ENCODE assay signal across 11 cellular contexts in the genomic region with DNA sequence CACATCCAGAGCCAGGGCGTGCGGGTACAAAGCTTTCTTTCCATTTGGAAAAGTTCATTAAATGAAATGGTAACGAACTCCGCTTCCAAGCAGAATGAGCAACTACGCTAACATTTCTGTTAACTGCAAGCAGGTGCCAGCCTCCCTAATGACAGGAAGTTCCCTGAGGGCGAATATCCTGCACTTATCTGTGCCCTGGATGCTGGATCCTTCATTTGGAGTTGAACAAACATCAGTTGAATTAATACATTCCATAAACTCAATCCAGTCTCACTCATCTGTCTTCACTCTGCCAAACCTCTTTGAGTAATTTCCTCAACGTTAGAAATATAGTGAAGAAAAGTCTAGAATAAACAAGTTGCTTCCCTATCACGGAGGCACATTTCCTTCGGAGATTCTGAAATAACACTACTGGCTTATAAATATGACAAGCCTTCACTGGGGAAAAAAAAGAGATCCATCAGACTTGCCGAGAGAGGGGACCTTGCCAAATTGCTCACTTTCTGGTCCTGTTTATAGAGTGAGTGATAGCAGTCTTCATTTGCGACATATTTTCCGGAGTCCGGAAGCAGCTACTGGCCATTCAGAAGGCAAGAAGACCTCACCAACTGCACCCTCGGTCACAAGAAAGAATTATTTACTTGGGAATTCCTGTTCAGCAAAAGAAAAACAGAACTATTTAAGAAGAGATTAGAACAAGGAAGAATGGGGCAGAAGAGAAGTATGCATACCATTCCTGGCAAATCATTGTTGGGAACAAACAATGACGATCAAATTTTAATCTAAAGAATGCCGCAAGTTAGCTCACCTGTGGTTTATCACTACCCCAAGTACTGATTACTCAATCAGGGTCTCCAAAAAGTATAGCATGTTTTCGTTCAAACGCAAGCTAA.
A peak's percentile ranks its signal among the peaks of the same experiment; 100 is the strongest.
DNase-seq lines count a peak whose midpoint lies in the region; ATAC-seq and TF ChIP-seq lines count a peak whose summit lies in the region.
"Had no signal": no experiment of that assay in that cellular context is flagged by ENCODE, and none has a peak within 500 bp of the region (broad histone marks: within the 10 kb centered on the region; RNA-seq: fewer than 3 reads in every experiment).

No MANE protein-coding gene starts in this region.

- no peak overlapping the region for H3K4me3 ChIP-seq in HUES64 (ENCODE audit: low read length)
- H3K4me3 ChIP-seq in adrenal gland: peak overlapping the region in 1 of 4 donors; percentile 21
- peak overlapping the region; percentile 17 for H3K4me3 ChIP-seq in left ventricle myocardium inferior
- H3K4me3 ChIP-seq in MM.1S (ENCODE audit: low read length): no peak overlapping the region

- no peaks in the 10 kb centered on the region for H3K9me3 Mint-ChIP-seq in stimulated activated effector memory CD8-positive, alpha-beta T cell treated with anti-CD3 and anti-CD28 coated beads, Interleukin-12 subunit alpha, Interleukin-12 subunit beta, amount 100 ng/mL, for 72 hours
- H3K9me3 Mint-ChIP-seq: stimulated activated naive CD8-positive, alpha-beta T cell treated with anti-CD3 and anti-CD28 coated beads, Interleukin-15, amount 100 ng/mL, for 72 hours had no signal

- TF ChIP-seq POLR2A in adrenal gland (IDR thresholded peaks at IDR 0.05): no peak

- H3K27ac Mint-ChIP-seq in stimulated activated effector memory CD8-positive, alpha-beta T cell treated with anti-CD3 and anti-CD28 coated beads, Interleukin-12 subunit alpha, Interleukin-12 subunit beta, amount 100 ng/mL, for 72 hours: peak overlapping the region; percentile 43
- H3K27ac Mint-ChIP-seq: stimulated activated naive CD8-positive, alpha-beta T cell treated with anti-CD3 and anti-CD28 coated beads, Interleukin-15, amount 100 ng/mL, for 72 hours had no signal

- DNase-seq in adrenal gland (peak in 6 of 7 donors; percentile 39 to 76 (median 56)), left ventricle myocardium inferior (no peak), NCI-H524 treated with DMSO at 0.1 percent for 48 hours (lab: John Stamatoyannopoulos, UW) (no peak), NCI-H1694 (lab: John Stamatoyannopoulos, UW) (no peak), MM.1S (no peak)
- no peak for DNase-seq in stimulated activated effector memory CD8-positive, alpha-beta T cell treated with anti-CD3 and anti-CD28 coated beads, Interleukin-12 subunit alpha, Interleukin-12 subunit beta, amount 100 ng/mL, for 72 hours (ENCODE audit: low spot score in 2 of 2)
- DNase-seq: NCI-H1048; stimulated activated naive CD8-positive, alpha-beta T cell treated with anti-CD3 and anti-CD28 coated beads, Interleukin-15, amount 100 ng/mL, for 72 hours had no signal

- H3K4me3 Mint-ChIP-seq in stimulated activated effector memory CD8-positive, alpha-beta T cell treated with anti-CD3 and anti-CD28 coated beads, Interleukin-12 subunit alpha, Interleukin-12 subunit beta, amount 100 ng/mL, for 72 hours: no peak overlapping the region
- H3K4me3 Mint-ChIP-seq: stimulated activated naive CD8-positive, alpha-beta T cell treated with anti-CD3 and anti-CD28 coated beads, Interleukin-15, amount 100 ng/mL, for 72 hours had no signal

- H3K4me1 ChIP-seq in HUES64 (ENCODE audit: insufficient read depth, low read length) (peaks cover 25% of the 10 kb centered on the region), adrenal gland (replicated peaks in 1 of 2) (peaks cover 11 to 29% of the 10 kb centered on the region in 2 donors), left ventricle myocardium inferior (peaks cover 14% of the 10 kb centered on the region), MM.1S (ENCODE audit: low read length) (no peaks in the 10 kb centered on the region)
- H3K4me1 ChIP-seq: parathyroid adenoma had no signal

- H3K27ac ChIP-seq in HUES64 (ENCODE audit: low read depth, low read length) (peak overlapping the region; percentile 38; the same call in 1 of the 2 replicates), adrenal gland (peak overlapping the region in 3 of 5 donors; percentile 29 to 56 (median 52)), left ventricle myocardium inferior (replicated peaks) (peak overlapping the region; percentile 52), MM.1S (ENCODE audit: low read length) (no peak overlapping the region)
- H3K27ac ChIP-seq: parathyroid adenoma had no signal

- intact Hi-C loops in adrenal gland (cut with DNase I): no loop called here
- intact Hi-C loops in left ventricle myocardium inferior (cut with micrococcal nuclease): no loop called here

- no peaks in the 10 kb centered on the region for H3K27me3 ChIP-seq in HUES64 (ENCODE audit: insufficient read depth, low read length)
- no peaks in the 10 kb centered on the region for H3K27me3 ChIP-seq in adrenal gland
- no peaks in the 10 kb centered on the region for H3K27me3 ChIP-seq in left ventricle myocardium inferior (ENCODE audit: low read depth)
- H3K27me3 ChIP-seq in MM.1S (replicated peaks; ENCODE audit: insufficient read depth, low read length): no peaks in the 10 kb centered on the region

- H2AFZ ChIP-seq in MM.1S (ENCODE audit: low read length): no peak overlapping the region
- H2AFZ ChIP-seq: parathyroid adenoma had no signal

- WGBS in HUES64: 85% methylated on average over 18 of the region's 18 CpGs
- 47 to 50% (median 48%) methylated on average over 18 of the region's 18 CpGs for WGBS in adrenal gland, 4 donors

- H3F3A ChIP-seq in MM.1S (ENCODE audit: insufficient read depth, low read length): no peaks in the 10 kb centered on the region

- H3K36me3 ChIP-seq in HUES64 (ENCODE audit: insufficient read depth, low read length) (no peaks in the 10 kb centered on the region), adrenal gland (replicated peaks in 1 of 2) (no peaks in the 10 kb centered on the region), left ventricle myocardium inferior (no peaks in the 10 kb centered on the region), MM.1S (replicated peaks; ENCODE audit: insufficient read depth, low read length) (peaks cover 11% of the 10 kb centered on the region; the same call in 1 of the 2 replicates)

- H3K9me2 ChIP-seq in MM.1S (replicated peaks; ENCODE audit: insufficient read depth, low read length): no peaks in the 10 kb centered on the region

- ATAC-seq in stimulated activated effector memory CD8-positive, alpha-beta T cell treated with anti-CD3 and anti-CD28 coated beads, Interleukin-12 subunit alpha, Interleukin-12 subunit beta, amount 100 ng/mL, for 72 hours: no peak
- no peak for ATAC-seq in HG02759 (IDR thresholded peaks at IDR 0.05; ENCODE audit: unreplicated experiment)
- ATAC-seq: stimulated activated naive CD8-positive, alpha-beta T cell treated with anti-CD3 and anti-CD28 coated beads, Interleukin-15, amount 100 ng/mL, for 72 hours had no signal

- TF ChIP-seq CTCF in adrenal gland (IDR thresholded peaks at IDR 0.05) (no peak), left ventricle myocardium inferior (IDR thresholded peaks at IDR 0.05; ENCODE audit: borderline replicate concordance) (no peak), MM.1S (IDR thresholded peaks at IDR 0.05; ENCODE audit: low read length) (no peak)

- H3K9ac ChIP-seq in HUES64 (ENCODE audit: low read depth, low read length): no peak overlapping the region
- H3K9ac ChIP-seq in MM.1S (ENCODE audit: low read length): no peak overlapping the region
- H3K9ac ChIP-seq: parathyroid adenoma had no signal

- H3K9me3 ChIP-seq in HUES64 (ENCODE audit: insufficient read depth, low read depth, low read length) (no peaks in the 10 kb centered on the region), adrenal gland (replicated peaks in 1 of 3) (no peaks in the 10 kb centered on the region), left ventricle myocardium inferior (replicated peaks) (no peaks in the 10 kb centered on the region), MM.1S (replicated peaks; ENCODE audit: insufficient read depth, low read length) (no peaks in the 10 kb centered on the region)

- peaks cover 69% of the 10 kb centered on the region for H3K36me3 Mint-ChIP-seq in stimulated activated effector memory CD8-positive, alpha-beta T cell treated with anti-CD3 and anti-CD28 coated beads, Interleukin-12 subunit alpha, Interleukin-12 subunit beta, amount 100 ng/mL, for 72 hours

- no peak overlapping the region for H3K4me2 ChIP-seq in MM.1S (ENCODE audit: low read depth, low read length)

- H3K79me2 ChIP-seq in MM.1S (ENCODE audit: low read length): peaks cover 98% of the 10 kb centered on the region

- peaks cover 34% of the 10 kb centered on the region for H3K4me1 Mint-ChIP-seq in stimulated activated effector memory CD8-positive, alpha-beta T cell treated with anti-CD3 and anti-CD28 coated beads, Interleukin-12 subunit alpha, Interleukin-12 subunit beta, amount 100 ng/mL, for 72 hours

- peaks cover 5% of the 10 kb centered on the region for H4K20me1 ChIP-seq in MM.1S (ENCODE audit: insufficient read depth, low read length)

Comparison
In these comparisons a context has a peak if more than half of its experiments do, and no peak if none do; other contexts are left out.
1. DNase-seq: peak in adrenal gland (6 of 7); none in left ventricle myocardium inferior (single experiment), stimulated activated effector memory CD8-positive, alpha-beta T cell treated with anti-CD3 and anti-CD28 coated beads, Interleukin-12 subunit alpha, Interleukin-12 subunit beta, amount 100 ng/mL, for 72 hours (0 of 2), NCI-H524 treated with DMSO at 0.1 percent for 48 hours (single experiment), NCI-H1694 (single experiment) and MM.1S (single experiment).